ENCODE assay signal across 1 cellular context in the genomic region with DNA sequence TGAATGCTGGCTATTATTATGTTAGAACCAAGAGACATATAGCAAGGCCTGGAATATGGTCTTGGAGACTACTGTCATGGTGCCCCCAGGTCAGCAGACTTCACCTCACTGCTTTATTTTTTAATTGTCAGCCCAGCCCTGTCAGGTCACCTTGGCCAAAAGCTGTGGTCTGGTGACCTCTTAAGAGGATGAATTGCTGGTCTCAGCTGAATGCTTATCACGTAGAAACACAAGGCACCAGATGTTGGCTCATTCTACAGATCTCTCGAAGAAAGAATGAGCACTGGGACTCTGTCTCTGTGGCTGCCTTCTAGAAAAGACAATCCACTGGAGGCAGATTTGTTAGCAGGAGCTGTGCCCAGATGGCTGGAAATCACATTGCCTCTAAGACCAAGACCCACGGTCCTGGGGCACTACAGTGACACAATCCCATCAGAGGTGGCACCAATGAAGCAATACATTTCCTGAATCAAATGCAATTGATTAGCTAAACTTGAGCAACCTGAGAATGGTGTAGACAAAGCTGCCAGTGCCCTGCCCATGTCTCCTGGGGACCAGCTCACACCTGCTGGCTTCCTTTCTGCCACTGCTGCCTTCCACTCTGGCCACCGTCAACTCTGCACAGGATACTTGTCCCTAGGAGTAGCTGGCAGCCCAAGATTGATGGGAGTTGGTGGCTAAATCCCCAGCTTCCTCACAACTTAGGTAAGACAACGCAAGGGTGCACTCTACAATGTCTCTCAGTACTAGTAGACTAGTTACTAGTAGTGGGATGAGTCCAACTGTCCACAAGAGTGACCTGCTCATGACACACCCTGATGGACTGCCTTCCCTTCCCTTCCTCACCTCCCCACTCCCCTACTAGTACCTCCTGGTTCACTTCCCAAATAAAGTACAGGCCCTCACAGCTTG.
TF ChIP-seq lines count a peak whose summit lies in the region.

No MANE protein-coding gene starts in this region.

TF ChIP-seq in K562, 482 proteins besides CTCF, POLR2A, EP300 and RAD21 (continued from another document and continues in another):
- TF ChIP-seq, protein P1, sequence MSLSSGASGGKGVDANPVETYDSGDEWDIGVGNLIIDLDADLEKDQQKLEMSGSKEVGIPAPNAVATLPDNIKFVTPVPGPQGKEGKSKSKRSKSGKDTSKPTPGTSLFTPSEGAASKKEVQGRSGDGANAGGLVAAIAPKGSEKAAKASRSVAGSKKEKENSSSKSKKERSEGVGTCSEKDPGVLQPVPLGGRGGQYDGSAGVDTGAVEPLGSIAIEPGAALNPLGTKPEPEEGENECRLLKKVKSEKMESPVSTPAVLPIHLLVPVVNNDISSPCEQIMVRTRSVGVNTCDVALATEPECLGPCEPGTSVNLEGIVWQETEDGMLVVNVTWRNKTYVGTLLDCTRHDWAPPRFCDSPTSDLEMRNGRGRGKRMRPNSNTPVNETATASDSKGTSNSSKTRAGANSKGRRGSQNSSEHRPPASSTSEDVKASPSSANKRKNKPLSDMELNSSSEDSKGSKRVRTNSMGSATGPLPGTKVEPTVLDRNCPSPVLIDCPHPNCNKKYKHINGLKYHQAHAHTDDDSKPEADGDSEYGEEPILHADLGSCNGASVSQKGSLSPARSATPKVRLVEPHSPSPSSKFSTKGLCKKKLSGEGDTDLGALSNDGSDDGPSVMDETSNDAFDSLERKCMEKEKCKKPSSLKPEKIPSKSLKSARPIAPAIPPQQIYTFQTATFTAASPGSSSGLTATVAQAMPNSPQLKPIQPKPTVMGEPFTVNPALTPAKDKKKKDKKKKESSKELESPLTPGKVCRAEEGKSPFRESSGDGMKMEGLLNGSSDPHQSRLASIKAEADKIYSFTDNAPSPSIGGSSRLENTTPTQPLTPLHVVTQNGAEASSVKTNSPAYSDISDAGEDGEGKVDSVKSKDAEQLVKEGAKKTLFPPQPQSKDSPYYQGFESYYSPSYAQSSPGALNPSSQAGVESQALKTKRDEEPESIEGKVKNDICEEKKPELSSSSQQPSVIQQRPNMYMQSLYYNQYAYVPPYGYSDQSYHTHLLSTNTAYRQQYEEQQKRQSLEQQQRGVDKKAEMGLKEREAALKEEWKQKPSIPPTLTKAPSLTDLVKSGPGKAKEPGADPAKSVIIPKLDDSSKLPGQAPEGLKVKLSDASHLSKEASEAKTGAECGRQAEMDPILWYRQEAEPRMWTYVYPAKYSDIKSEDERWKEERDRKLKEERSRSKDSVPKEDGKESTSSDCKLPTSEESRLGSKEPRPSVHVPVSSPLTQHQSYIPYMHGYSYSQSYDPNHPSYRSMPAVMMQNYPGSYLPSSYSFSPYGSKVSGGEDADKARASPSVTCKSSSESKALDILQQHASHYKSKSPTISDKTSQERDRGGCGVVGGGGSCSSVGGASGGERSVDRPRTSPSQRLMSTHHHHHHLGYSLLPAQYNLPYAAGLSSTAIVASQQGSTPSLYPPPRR (CRISPR knock-in tag; IDR thresholded peaks at IDR 0.05; ENCODE audit: borderline replicate concordance) = no peak
- TF ChIP-seq RBM34 (IDR thresholded peaks at IDR 0.05; ENCODE audit: borderline replicate concordance, insufficient read depth, low read length) (no peak), PTRF (tag; IDR thresholded peaks at IDR 0.05) (no peak), ZNF124 (CRISPR knock-in tag; IDR thresholded peaks at IDR 0.05) (no peak), BHLHE40 (IDR thresholded peaks at IDR 0.05; ENCODE audit: low read length) (peak; percentile 87), GMEB1 (CRISPR knock-in tag; IDR thresholded peaks at IDR 0.05) (no peak), ZNF133 (CRISPR knock-in tag; IDR thresholded peaks at IDR 0.05) (no peak), TCF7L2 (IDR thresholded peaks at IDR 0.05; ENCODE audit: low read depth, low read length) (no peak), DIDO1 (tag; IDR thresholded peaks at IDR 0.05; ENCODE audit: low read depth) (no peak), TCFL5 (CRISPR knock-in tag; conservative IDR thresholded peaks at IDR 0.05) (no peak), PCBP1 (IDR thresholded peaks at IDR 0.05; ENCODE audit: low read depth, low read length, poor library complexity, severe bottlenecking) (no peak), SAFB2 (IDR thresholded peaks at IDR 0.05; ENCODE audit: borderline replicate concordance, low read depth, low read length, severe bottlenecking) (no peak), HMGXB4 (CRISPR knock-in tag; IDR thresholded peaks at IDR 0.05) (no peak), ZNF212 (CRISPR knock-in tag; IDR thresholded peaks at IDR 0.05) (no peak), LEF1 (IDR thresholded peaks at IDR 0.05) (no peak), ESRRB (CRISPR knock-in tag; IDR thresholded peaks at IDR 0.05; ENCODE audit: borderline replicate concordance) (no peak), TEAD1 (CRISPR knock-in tag; IDR thresholded peaks at IDR 0.05) (0 out of 4 replicates have a peak, but pooled peaks of 1 of the 2 experiments have one; percentile 26), SP2 (IDR thresholded peaks at IDR 0.05; ENCODE audit: extremely low read depth, low read depth, low read length, poor library complexity, severe bottlenecking) (no peak), ARNT (IDR thresholded peaks at IDR 0.05) (peak in 1 of 2 experiments; percentile 84; a peak in 2 of 4 replicates), ATF6 (CRISPR knock-in tag; IDR thresholded peaks at IDR 0.05) (no peak), ZFPM2 (CRISPR knock-in tag; IDR thresholded peaks at IDR 0.05) (no peak), ZNF263 (CRISPR knock-in tag; IDR thresholded peaks at IDR 0.05; ENCODE audit: borderline replicate concordance) (no peak), ZZZ3 (IDR thresholded peaks at IDR 0.05) (no peak), REST (CRISPR knock-in tag; IDR thresholded peaks at IDR 0.05; ENCODE audit: low read depth) (no peak), TAF9B (IDR thresholded peaks at IDR 0.05; ENCODE audit: partially characterized antibody) (peak; percentile 66), PATZ1 (CRISPR knock-in tag; IDR thresholded peaks at IDR 0.05; ENCODE audit: borderline replicate concordance) (no peak), DACH1 (IDR thresholded peaks at IDR 0.05; ENCODE audit: partially characterized antibody) (peak; percentile 59), XRCC3 (IDR thresholded peaks at IDR 0.05) (no peak), ESRRA (IDR thresholded peaks at IDR 0.05; ENCODE audit: borderline replicate concordance, low read depth) (peak; percentile 98), BDP1 (IDR thresholded peaks at IDR 0.05; ENCODE audit: insufficient read depth, insufficient read length) (no peak), ETV5 (CRISPR knock-in tag; IDR thresholded peaks at IDR 0.05; ENCODE audit: low read depth) (no peak), ZKSCAN8 (CRISPR knock-in tag; IDR thresholded peaks at IDR 0.05) (no peak), POLR2B (IDR thresholded peaks at IDR 0.05; ENCODE audit: low read depth, partially characterized antibody) (no peak)
- TF ChIP-seq, protein P2, sequence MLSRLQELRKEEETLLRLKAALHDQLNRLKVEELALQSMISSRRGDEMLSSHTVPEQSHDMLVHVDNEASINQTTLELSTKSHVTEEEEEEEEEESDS (CRISPR knock-in tag; IDR thresholded peaks at IDR 0.05) = no peak
- TF ChIP-seq, protein P3, sequence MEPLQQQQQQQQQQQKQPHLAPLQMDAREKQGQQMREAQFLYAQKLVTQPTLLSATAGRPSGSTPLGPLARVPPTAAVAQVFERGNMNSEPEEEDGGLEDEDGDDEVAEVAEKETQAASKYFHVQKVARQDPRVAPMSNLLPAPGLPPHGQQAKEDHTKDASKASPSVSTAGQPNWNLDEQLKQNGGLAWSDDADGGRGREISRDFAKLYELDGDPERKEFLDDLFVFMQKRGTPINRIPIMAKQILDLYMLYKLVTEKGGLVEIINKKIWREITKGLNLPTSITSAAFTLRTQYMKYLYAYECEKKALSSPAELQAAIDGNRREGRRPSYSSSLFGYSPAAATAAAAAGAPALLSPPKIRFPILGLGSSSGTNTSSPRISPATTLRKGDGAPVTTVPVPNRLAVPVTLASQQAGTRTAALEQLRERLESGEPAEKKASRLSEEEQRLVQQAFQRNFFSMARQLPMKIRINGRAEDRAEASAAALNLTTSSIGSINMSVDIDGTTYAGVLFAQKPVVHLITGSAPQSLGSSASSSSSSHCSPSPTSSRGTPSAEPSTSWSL (CRISPR knock-in tag; IDR thresholded peaks at IDR 0.05; ENCODE audit: borderline replicate concordance) = no peak
- TF ChIP-seq, protein P4, sequence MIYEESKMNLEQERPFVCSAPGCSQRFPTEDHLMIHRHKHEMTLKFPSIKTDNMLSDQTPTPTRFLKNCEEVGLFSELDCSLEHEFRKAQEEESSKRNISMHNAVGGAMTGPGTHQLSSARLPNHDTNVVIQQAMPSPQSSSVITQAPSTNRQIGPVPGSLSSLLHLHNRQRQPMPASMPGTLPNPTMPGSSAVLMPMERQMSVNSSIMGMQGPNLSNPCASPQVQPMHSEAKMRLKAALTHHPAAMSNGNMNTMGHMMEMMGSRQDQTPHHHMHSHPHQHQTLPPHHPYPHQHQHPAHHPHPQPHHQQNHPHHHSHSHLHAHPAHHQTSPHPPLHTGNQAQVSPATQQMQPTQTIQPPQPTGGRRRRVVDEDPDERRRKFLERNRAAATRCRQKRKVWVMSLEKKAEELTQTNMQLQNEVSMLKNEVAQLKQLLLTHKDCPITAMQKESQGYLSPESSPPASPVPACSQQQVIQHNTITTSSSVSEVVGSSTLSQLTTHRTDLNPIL (CRISPR knock-in tag; IDR thresholded peaks at IDR 0.05) = no peak
